12 cellular contexts compared by ENCODE assay signal in the genomic region with DNA sequence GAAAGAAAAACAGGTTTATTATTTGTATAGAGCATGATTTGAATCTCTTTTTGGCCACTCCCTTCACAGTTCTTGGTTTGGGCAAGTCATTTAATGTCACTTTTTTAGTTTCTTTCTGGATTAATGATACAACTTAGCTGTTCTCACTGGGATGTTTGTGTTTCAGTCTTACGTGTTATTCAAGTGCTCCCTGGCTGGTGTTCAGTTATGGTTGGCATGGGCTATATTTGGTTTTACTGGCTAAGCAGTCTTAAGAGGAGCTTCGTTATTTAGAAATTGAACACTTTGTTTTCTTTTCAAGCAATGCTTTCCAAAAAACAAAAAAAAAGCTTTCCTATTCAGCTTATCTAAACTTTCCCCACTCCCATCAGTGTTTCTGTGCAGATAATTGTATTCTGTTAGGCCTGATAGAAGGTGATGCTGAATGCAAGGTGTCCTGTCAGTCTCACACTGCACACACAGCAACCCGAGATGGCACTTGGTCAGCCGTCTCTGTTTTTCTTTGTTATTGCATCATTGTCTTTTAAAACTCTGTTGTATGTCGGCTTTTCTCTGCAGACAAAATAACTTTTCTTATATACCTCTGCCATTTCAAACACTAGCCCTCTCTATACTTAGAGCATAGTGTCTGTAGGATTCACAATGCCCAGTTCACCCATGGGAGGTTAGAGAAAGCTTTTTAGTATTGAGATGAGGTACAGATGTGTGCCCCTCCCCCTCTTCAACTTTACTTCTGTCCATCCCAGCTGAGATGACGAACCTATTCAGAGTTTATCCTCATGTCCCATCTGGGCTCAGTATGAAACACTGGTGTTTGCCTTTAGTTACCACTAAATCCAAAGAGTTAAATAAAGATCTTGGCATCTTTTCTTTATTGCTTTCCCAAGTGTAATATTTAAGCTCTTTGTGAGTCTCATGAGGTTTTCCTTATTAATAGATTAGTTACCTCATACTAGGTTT.
A peak's percentile ranks its signal among the peaks of the same experiment; 100 is the strongest.
DNase-seq lines count a peak whose midpoint lies in the region; ATAC-seq and TF ChIP-seq lines count a peak whose summit lies in the region.
"Had no signal": no experiment of that assay in that cellular context is flagged by ENCODE, and none has a peak within 500 bp of the region (broad histone marks: within the 10 kb centered on the region; RNA-seq: fewer than 3 reads in every experiment).

No MANE protein-coding gene starts in this region.

- CTCF ChIA-PET in A673 (lab: Charles Lee) = no interaction called here

- no peaks in the 10 kb centered on the region for H3K9me3 ChIP-seq in A673 (ENCODE audit: low read depth, low read length, poor library complexity, severe bottlenecking)
- H3K9me3 ChIP-seq: uterus had no signal

- POLR2A ChIA-PET in A673 (lab: Charles Lee; ENCODE audit: low non-redundant PET) = no interaction called here

- TF ChIP-seq CTCF in A673 (conservative IDR thresholded peaks at IDR 0.05; ENCODE audit: low read depth, low read length) (no peak), astrocyte of the cerebellum (IDR thresholded peaks at IDR 0.05; ENCODE audit: low read depth, low read length, missing control alignments) (no peak), fibroblast of villous mesenchyme (IDR thresholded peaks at IDR 0.05; ENCODE audit: insufficient read depth, low read depth, low read length) (no peak)

- H3K4me1 ChIP-seq in A673 (ENCODE audit: insufficient read depth, low read length, poor library complexity, severe bottlenecking) = peaks cover 5% of the 10 kb centered on the region
- H3K4me1 ChIP-seq: uterus had no signal

- no peaks in the 10 kb centered on the region for H3K27me3 ChIP-seq in A673 (replicated peaks; ENCODE audit: insufficient read depth, low read depth, low read length, poor library complexity)
- H3K27me3 ChIP-seq: uterus had no signal

- H3K27ac ChIP-seq in A673 (ENCODE audit: low read depth, low read length, poor library complexity, severe bottlenecking) = no peak overlapping the region
- H3K27ac ChIP-seq: uterus had no signal

- intact Hi-C loops in A673 (cut with micrococcal nuclease; ENCODE audit: unreplicated experiment) = no loop called here

- H3K36me3 ChIP-seq in A673 (ENCODE audit: insufficient read depth, low read length, poor library complexity, severe bottlenecking) = peaks cover 27% of the 10 kb centered on the region
- H3K36me3 ChIP-seq: uterus had no signal

- no peak for ATAC-seq in GM19452 (IDR thresholded peaks at IDR 0.05; ENCODE audit: unreplicated experiment)
- no peak for ATAC-seq in HG03196 (IDR thresholded peaks at IDR 0.05; ENCODE audit: unreplicated experiment)
- ATAC-seq: WTC11 had no signal

- H3K4me3 ChIP-seq in A673 (ENCODE audit: low read depth, low read length, poor library complexity, severe bottlenecking) (no peak overlapping the region), astrocyte of the cerebellum (ENCODE audit: low read depth, low read length) (no peak overlapping the region), fibroblast of villous mesenchyme (ENCODE audit: low read depth, low read length) (no peak overlapping the region)
- H3K4me3 ChIP-seq: uterus had no signal

- BruUV-seq in A673 (replicated peaks; lab: Mats Ljungman, UMichigan) = no TSS peak

- in situ Hi-C loops in astrocyte of the cerebellum (cut with HindIII; ENCODE audit: low sequenced_read_pairs) = no loop called here

- peak; percentile 10 for DNase-seq in A673 (ENCODE audit: low spot score)
- DNase-seq in astrocyte of the cerebellum (ENCODE audit: low read depth) = peak; percentile 42
- DNase-seq in fibroblast of villous mesenchyme (ENCODE audit: low read depth) = peak; percentile 37
- peak; percentile 12 for DNase-seq in pons (ENCODE audit: low spot score)
- DNase-seq in stimulated activated CD4-positive, alpha-beta T cell treated with anti-CD3 and anti-CD28 coated beads, Interleukin-2, amount 100 ng/mL, for 48 hours = no peak
- DNase-seq in GDM1 (lab: John Stamatoyannopoulos, UW) = no peak
- DNase-seq: activated T-cell treated with anti-CD3 and anti-CD28 coated beads for 4 hours, NCI-H2107, uterus had no signal

Comparison
In these comparisons a context has a peak if more than half of its experiments do, and no peak if none do; other contexts are left out.
1. DNase-seq: peak in A673 (single experiment), astrocyte of the cerebellum (single experiment), fibroblast of villous mesenchyme (single experiment) and pons (single experiment); none in stimulated activated CD4-positive, alpha-beta T cell treated with anti-CD3 and anti-CD28 coated beads, Interleukin-2, amount 100 ng/mL, for 48 hours (0 of 2) and GDM1 (single experiment).